Comparison of ENCODE assay signal across 9 cellular contexts in the genomic region with DNA sequence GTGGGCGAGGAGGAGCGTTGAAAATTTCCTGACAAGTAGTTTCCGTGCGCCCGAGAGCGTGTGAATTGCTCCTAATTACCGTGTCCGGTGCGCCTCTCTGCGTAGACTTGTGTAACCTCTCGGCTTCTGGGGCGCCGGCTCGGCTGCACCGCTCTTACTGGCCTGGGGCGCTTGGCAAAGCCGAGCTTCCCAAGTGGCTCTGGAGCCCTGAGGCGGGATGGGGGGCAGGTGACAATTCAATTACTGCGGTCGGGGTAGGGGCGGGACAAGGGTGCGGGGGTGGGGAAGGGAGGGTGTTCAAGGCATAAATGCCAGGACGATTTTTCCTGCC. TPM values are rescaled to one million over a fixed set of nuclear protein-coding genes. Genes with fewer than 3 reads are reported as not detected.
DNase-seq lines count a peak whose midpoint lies in the region; ATAC-seq and TF ChIP-seq lines count a peak whose summit lies in the region.
"Had no signal": no experiment of that assay in that cellular context is flagged by ENCODE, and none has a peak within 500 bp of the region (broad histone marks: within the 10 kb centered on the region; RNA-seq: fewer than 3 reads in every experiment).

No MANE protein-coding gene starts in this region.

- no peak overlapping the region for H3K27ac Mint-ChIP-seq in stimulated activated memory B cell treated with anti-CD40 and anti-IgM and Interleukin-4, amounts not matched to agents 10 μg/mL and 1 μg/mL and 100 μg/mL, for 72 hours

- TF ChIP-seq CTCF in esophagus squamous epithelium (IDR thresholded peaks at IDR 0.05): no peak

- H3K9me3 Mint-ChIP-seq in stimulated activated memory B cell treated with anti-CD40 and anti-IgM and Interleukin-4, amounts not matched to agents 10 μg/mL and 1 μg/mL and 100 μg/mL, for 72 hours: peaks cover 5% of the 10 kb centered on the region

- ATAC-seq in stimulated activated memory B cell treated with anti-CD40 and anti-IgM and Interleukin-4, amounts not matched to agents 10 μg/mL and 1 μg/mL and 100 μg/mL, for 72 hours: no peak
- ATAC-seq: Panc1 had no signal

- DNase-seq in NCI-H2171 (lab: John Stamatoyannopoulos, UW) (peak; percentile 78), NCI-H2171 treated with DMSO at 0.1 percent for 48 hours (lab: John Stamatoyannopoulos, UW) (no peak), NOMO-1 treated with DMSO at 0.1 percent for 48 hours (lab: John Stamatoyannopoulos, UW; ENCODE audit: unreplicated experiment) (peak; percentile 18), esophagus squamous epithelium (lab: John Stamatoyannopoulos, UW) (no peak), C1 segment of cervical spinal cord (lab: John Stamatoyannopoulos, UW) (no peak), GM19238 (ENCODE audit: insufficient read length, low spot score) (no peak), SHP77 treated with DMSO at 0.1 percent for 48 hours (lab: John Stamatoyannopoulos, UW) (no peak)

- H3K9me3 ChIP-seq in esophagus squamous epithelium: no peaks in the 10 kb centered on the region

- peaks cover 25 to 92% (median 38%) of the 10 kb centered on the region in 3 donors for H3K4me1 ChIP-seq in esophagus squamous epithelium

- H3K36me3 ChIP-seq in esophagus squamous epithelium: peaks cover 0 to 10% (median 0%) of the 10 kb centered on the region in 3 donors

- H3K4me1 Mint-ChIP-seq in stimulated activated memory B cell treated with anti-CD40 and anti-IgM and Interleukin-4, amounts not matched to agents 10 μg/mL and 1 μg/mL and 100 μg/mL, for 72 hours: peaks cover 55% of the 10 kb centered on the region

- 3 to 13% methylated on average over 8 to 22 of the region's 23 CpGs for WGBS in esophagus squamous epithelium, 2 donors

- peak overlapping the region; percentile 73 for H3K4me3 Mint-ChIP-seq in stimulated activated memory B cell treated with anti-CD40 and anti-IgM and Interleukin-4, amounts not matched to agents 10 μg/mL and 1 μg/mL and 100 μg/mL, for 72 hours

- peak overlapping the region; percentile 47 to 71 (median 57) for H3K4me3 ChIP-seq in esophagus squamous epithelium

- peaks cover 0 to 100% (median 47%) of the 10 kb centered on the region in 4 donors for H3K27me3 ChIP-seq in esophagus squamous epithelium

- intact Hi-C loops in esophagus squamous epithelium (cut with DNase I): no loop called here

- H3K27me3 Mint-ChIP-seq in stimulated activated memory B cell treated with anti-CD40 and anti-IgM and Interleukin-4, amounts not matched to agents 10 μg/mL and 1 μg/mL and 100 μg/mL, for 72 hours: peaks cover 91% of the 10 kb centered on the region

- H3K27ac ChIP-seq in esophagus squamous epithelium: peak overlapping the region; percentile 5 to 72 (median 22)

- no peak for TF ChIP-seq POLR2A in esophagus squamous epithelium (IDR thresholded peaks at IDR 0.05)

- no peaks in the 10 kb centered on the region for H3K36me3 Mint-ChIP-seq in stimulated activated memory B cell treated with anti-CD40 and anti-IgM and Interleukin-4, amounts not matched to agents 10 μg/mL and 1 μg/mL and 100 μg/mL, for 72 hours

RNA-seq across cellular contexts. Expression of gene DMRTA2, which starts 0.4 kb away (rescaled TPM):
- 1 to 10 TPM; 1.6 to 8.0 (median 4.4) TPM for total RNA-seq in esophagus squamous epithelium

Comparison
In these comparisons a context has a peak if more than half of its experiments do, and no peak if none do; other contexts are left out.
1. DNase-seq: peak in NCI-H2171 (single experiment) and NOMO-1 treated with DMSO at 0.1 percent for 48 hours (single experiment); none in NCI-H2171 treated with DMSO at 0.1 percent for 48 hours (single experiment), esophagus squamous epithelium (single experiment), C1 segment of cervical spinal cord (0 of 14), GM19238 (single experiment) and SHP77 treated with DMSO at 0.1 percent for 48 hours (single experiment).